In genomic region chrX:23626651-23627050, GRCh38 we compare ENCODE assay signal across 1 cellular context.
TF ChIP-seq lines count a peak whose summit lies in the region.

No MANE protein-coding gene starts in this region.

TF ChIP-seq in GM23338, 12 proteins besides CTCF, POLR2A, EP300 and RAD21:
- TF ChIP-seq, protein P1, sequence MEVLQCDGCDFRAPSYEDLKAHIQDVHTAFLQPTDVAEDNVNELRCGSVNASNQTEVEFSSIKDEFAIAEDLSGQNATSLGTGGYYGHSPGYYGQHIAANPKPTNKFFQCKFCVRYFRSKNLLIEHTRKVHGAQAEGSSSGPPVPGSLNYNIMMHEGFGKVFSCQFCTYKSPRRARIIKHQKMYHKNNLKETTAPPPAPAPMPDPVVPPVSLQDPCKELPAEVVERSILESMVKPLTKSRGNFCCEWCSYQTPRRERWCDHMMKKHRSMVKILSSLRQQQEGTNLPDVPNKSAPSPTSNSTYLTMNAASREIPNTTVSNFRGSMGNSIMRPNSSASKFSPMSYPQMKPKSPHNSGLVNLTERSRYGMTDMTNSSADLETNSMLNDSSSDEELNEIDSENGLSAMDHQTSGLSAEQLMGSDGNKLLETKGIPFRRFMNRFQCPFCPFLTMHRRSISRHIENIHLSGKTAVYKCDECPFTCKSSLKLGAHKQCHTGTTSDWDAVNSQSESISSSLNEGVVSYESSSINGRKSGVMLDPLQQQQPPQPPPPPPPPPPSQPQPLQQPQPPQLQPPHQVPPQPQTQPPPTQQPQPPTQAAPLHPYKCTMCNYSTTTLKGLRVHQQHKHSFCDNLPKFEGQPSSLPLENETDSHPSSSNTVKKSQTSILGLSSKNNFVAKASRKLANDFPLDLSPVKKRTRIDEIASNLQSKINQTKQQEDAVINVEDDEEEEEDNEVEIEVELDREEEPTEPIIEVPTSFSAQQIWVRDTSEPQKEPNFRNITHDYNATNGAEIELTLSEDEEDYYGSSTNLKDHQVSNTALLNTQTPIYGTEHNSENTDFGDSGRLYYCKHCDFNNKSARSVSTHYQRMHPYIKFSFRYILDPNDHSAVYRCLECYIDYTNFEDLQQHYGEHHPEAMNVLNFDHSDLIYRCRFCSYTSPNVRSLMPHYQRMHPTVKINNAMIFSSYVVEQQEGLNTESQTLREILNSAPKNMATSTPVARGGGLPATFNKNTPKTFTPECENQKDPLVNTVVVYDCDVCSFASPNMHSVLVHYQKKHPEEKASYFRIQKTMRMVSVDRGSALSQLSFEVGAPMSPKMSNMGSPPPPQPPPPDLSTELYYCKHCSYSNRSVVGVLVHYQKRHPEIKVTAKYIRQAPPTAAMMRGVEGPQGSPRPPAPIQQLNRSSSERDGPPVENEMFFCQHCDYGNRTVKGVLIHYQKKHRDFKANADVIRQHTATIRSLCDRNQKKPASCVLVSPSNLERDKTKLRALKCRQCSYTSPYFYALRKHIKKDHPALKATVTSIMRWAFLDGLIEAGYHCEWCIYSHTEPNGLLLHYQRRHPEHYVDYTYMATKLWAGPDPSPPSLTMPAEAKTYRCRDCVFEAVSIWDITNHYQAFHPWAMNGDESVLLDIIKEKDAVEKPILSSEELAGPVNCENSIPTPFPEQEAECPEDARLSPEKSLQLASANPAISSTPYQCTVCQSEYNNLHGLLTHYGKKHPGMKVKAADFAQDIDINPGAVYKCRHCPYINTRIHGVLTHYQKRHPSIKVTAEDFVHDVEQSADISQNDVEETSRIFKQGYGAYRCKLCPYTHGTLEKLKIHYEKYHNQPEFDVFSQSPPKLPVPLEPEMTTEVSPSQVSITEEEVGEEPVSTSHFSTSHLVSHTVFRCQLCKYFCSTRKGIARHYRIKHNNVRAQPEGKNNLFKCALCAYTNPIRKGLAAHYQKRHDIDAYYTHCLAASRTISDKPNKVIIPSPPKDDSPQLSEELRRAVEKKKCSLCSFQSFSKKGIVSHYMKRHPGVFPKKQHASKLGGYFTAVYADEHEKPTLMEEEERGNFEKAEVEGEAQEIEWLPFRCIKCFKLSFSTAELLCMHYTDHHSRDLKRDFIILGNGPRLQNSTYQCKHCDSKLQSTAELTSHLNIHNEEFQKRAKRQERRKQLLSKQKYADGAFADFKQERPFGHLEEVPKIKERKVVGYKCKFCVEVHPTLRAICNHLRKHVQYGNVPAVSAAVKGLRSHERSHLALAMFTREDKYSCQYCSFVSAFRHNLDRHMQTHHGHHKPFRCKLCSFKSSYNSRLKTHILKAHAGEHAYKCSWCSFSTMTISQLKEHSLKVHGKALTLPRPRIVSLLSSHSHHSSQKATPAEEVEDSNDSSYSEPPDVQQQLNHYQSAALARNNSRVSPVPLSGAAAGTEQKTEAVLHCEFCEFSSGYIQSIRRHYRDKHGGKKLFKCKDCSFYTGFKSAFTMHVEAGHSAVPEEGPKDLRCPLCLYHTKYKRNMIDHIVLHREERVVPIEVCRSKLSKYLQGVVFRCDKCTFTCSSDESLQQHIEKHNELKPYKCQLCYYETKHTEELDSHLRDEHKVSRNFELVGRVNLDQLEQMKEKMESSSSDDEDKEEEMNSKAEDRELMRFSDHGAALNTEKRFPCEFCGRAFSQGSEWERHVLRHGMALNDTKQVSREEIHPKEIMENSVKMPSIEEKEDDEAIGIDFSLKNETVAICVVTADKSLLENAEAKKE (CRISPR knock-in tag; IDR thresholded peaks at IDR 0.05), result no peak
- TF ChIP-seq, protein P2, sequence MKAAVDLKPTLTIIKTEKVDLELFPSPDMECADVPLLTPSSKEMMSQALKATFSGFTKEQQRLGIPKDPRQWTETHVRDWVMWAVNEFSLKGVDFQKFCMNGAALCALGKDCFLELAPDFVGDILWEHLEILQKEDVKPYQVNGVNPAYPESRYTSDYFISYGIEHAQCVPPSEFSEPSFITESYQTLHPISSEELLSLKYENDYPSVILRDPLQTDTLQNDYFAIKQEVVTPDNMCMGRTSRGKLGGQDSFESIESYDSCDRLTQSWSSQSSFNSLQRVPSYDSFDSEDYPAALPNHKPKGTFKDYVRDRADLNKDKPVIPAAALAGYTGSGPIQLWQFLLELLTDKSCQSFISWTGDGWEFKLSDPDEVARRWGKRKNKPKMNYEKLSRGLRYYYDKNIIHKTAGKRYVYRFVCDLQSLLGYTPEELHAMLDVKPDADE (IDR thresholded peaks at IDR 0.05), result no peak
- TF ChIP-seq JUNB (IDR thresholded peaks at IDR 0.05; ENCODE audit: unreplicated experiment) (no peak), REST (IDR thresholded peaks at IDR 0.05; ENCODE audit: unreplicated experiment) (no peak), STAT1 (IDR thresholded peaks at IDR 0.05; ENCODE audit: unreplicated experiment) (no peak), EZH2phosphoT487 (IDR thresholded peaks at IDR 0.05; ENCODE audit: unreplicated experiment) (no peak), EZH2 (IDR thresholded peaks at IDR 0.05; ENCODE audit: low read depth, unreplicated experiment) (no peak), ZNF114 (CRISPR knock-in tag; IDR thresholded peaks at IDR 0.05) (no peak), POLR2AphosphoS5 (IDR thresholded peaks at IDR 0.05; ENCODE audit: low read depth) (no peak), ZNF331 (CRISPR knock-in tag; IDR thresholded peaks at IDR 0.05; ENCODE audit: low read depth) (no peak), NANOG (IDR thresholded peaks at IDR 0.05; ENCODE audit: borderline replicate concordance) (no peak), CREB1 (CRISPR knock-in tag; IDR thresholded peaks at IDR 0.05; ENCODE audit: low read depth) (no peak)
TF ChIP-seq in GM23338: peak in this region for 0.
